In the genomic region with DNA sequence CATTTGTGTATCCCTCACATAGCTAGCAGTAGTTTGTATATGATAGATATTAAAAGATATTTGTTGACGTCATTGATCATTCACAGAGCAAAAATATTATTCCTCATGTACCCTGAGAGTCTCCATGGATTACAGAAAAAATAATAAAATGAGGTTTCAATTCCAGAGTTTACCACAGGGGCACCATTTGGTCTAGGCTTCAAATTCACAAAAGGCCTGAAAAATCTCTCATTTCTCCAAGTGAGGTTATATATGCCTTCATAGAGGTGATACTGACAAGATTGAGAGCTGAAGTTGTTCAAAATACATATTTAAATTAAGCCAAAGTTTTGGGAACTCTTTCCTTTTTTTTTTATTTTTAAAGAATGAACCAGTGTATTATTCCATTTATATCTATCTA, we compare ENCODE assay signal across 18 cellular contexts. TPM values are rescaled to one million over a fixed set of nuclear protein-coding genes. Genes with fewer than 3 reads are reported as not detected.
DNase-seq lines count a peak whose midpoint lies in the region; ATAC-seq, FAIRE-seq and TF ChIP-seq lines count a peak whose summit lies in the region.
"Had no signal": no experiment of that assay in that cellular context is flagged by ENCODE, and none has a peak within 500 bp of the region (broad histone marks: within the 10 kb centered on the region; RNA-seq: fewer than 3 reads in every experiment).

No MANE protein-coding gene starts in this region.

- ATAC-seq in HepG2, result no peak
- no peak for ATAC-seq in right lobe of liver

- H3K4me3 ChIP-seq in HepG2 (replicated peaks in 1 of 3; ENCODE audit: insufficient read depth in 1 of 3, low read depth in 2 of 3, low read length in 3 of 3) (no peak overlapping the region), right lobe of liver (no peak overlapping the region), fibroblast of villous mesenchyme (ENCODE audit: low read depth, low read length) (no peak overlapping the region)
- H3K4me3 ChIP-seq: HAP-1, SJCRH30 had no signal

- CTCF ChIA-PET in HepG2 (lab: Yijun Ruan, JAX; ENCODE audit: low intra/inter-chr PET ratio, low total read pairs), result no interaction called here
- CTCF ChIA-PET in activated CD4-positive, alpha-beta T cell treated with anti-CD3 and anti-CD28 coated beads, Interleukin-2, amount 10 ng/mL, durations not matched to agents 7 days and 5 days (lab: Charles Lee), result no interaction called here

- H3K27ac Mint-ChIP-seq in chondrocyte (ENCODE audit: unreplicated experiment), result no peak overlapping the region
- no peak overlapping the region for H3K27ac Mint-ChIP-seq in activated CD4-positive, alpha-beta T cell treated with anti-CD3 and anti-CD28 coated beads, Interleukin-2, amount 10 ng/mL, durations not matched to agents 7 days and 5 days
- H3K27ac Mint-ChIP-seq: CD4-positive, alpha-beta T cell had no signal

- H3K27ac ChIP-seq in HepG2 (ENCODE audit: extremely low read length, insufficient read depth, low read length) (no peak overlapping the region), right lobe of liver (no peak overlapping the region)
- H3K27ac ChIP-seq: SJCRH30 had no signal

- TF ChIP-seq POLR2A in HepG2 (IDR thresholded peaks at IDR 0.05; ENCODE audit: insufficient read depth in 1 of 2, low read depth in 2 of 2, low read length in 2 of 2) (no peak), right lobe of liver (IDR thresholded peaks at IDR 0.05) (no peak)

- no peak overlapping the region for H3K4me2 ChIP-seq in HepG2 (ENCODE audit: low read depth, low read length)

- no peaks in the 10 kb centered on the region for H3K36me3 Mint-ChIP-seq in chondrocyte (ENCODE audit: low read depth)
- peaks cover 5% of the 10 kb centered on the region for H3K36me3 Mint-ChIP-seq in activated CD4-positive, alpha-beta T cell treated with anti-CD3 and anti-CD28 coated beads, Interleukin-2, amount 10 ng/mL, durations not matched to agents 7 days and 5 days (ENCODE audit: low read depth)

- H3K9ac ChIP-seq in HepG2 (ENCODE audit: insufficient read depth, low read depth, low read length), result no peak overlapping the region

- 3% methylated on average over 1 of the region's 1 CpG for WGBS in HepG2 (ENCODE audit: low lambda C conversion rate)
- 31% methylated on average over 1 of the region's 1 CpG for WGBS in right lobe of liver (ENCODE audit: insufficient coverage, low coverage, low lambda C conversion rate, missing lambda C conversion rate)

- H3K27me3 ChIP-seq in HepG2 (ENCODE audit: control insufficient read depth in 1 of 2, insufficient read depth in 2 of 2, low read length in 2 of 2), result no peaks in the 10 kb centered on the region; a peak in 1 of 5 replicates
- no peaks in the 10 kb centered on the region for H3K27me3 ChIP-seq in right lobe of liver
- H3K27me3 ChIP-seq: SJCRH30 had no signal

- no peak for DNase-seq in HepG2 (ENCODE audit: low spot score)
- no peak for DNase-seq in right lobe of liver
- DNase-seq in chondrocyte (ENCODE audit: low spot score), result no peak
- DNase-seq in fibroblast of villous mesenchyme (ENCODE audit: low read depth), result no peak
- DNase-seq in epidermal melanocyte (ENCODE audit: insufficient read length, low spot score), result no peak
- DNase-seq in activated CD4-positive, alpha-beta T cell treated with anti-CD3 and anti-CD28 coated beads, Interleukin-2, amount 10 ng/mL, durations not matched to agents 7 days and 5 days, result no peak
- no peak for DNase-seq in NCI-H345 (lab: John Stamatoyannopoulos, UW)
- DNase-seq: Caco-2; CD4-positive, alpha-beta T cell; GF-D8; KG1; NCI-H1048; NCI-H1436; NCI-H1930; NCI-H526; SJCRH30 had no signal

- in situ Hi-C loops in HepG2 (cut with HindIII; ENCODE audit: extremely low pct_ligation_motif_present, low pct_unique_long_range_greater_than_20kb), result no loop called here

- H2AFZ ChIP-seq in HepG2 (ENCODE audit: low read length), result no peak overlapping the region

- H3K4me1 Mint-ChIP-seq in chondrocyte (ENCODE audit: low read depth), result peaks cover 38% of the 10 kb centered on the region
- peaks cover 13% of the 10 kb centered on the region for H3K4me1 Mint-ChIP-seq in activated CD4-positive, alpha-beta T cell treated with anti-CD3 and anti-CD28 coated beads, Interleukin-2, amount 10 ng/mL, durations not matched to agents 7 days and 5 days

- TF ChIP-seq RAD21 in HepG2 (CRISPR knock-in tag; IDR thresholded peaks at IDR 0.05), result no peak

- no TSS peak for BruUV-seq in HepG2 (replicated peaks; lab: Mats Ljungman, UMichigan)

- H3K9me3 Mint-ChIP-seq in chondrocyte (ENCODE audit: low read depth), result no peaks in the 10 kb centered on the region
- H3K9me3 Mint-ChIP-seq in activated CD4-positive, alpha-beta T cell treated with anti-CD3 and anti-CD28 coated beads, Interleukin-2, amount 10 ng/mL, durations not matched to agents 7 days and 5 days, result peaks cover 2% of the 10 kb centered on the region
- H3K9me3 Mint-ChIP-seq: CD4-positive, alpha-beta T cell had no signal

- no peaks in the 10 kb centered on the region for H3K27me3 Mint-ChIP-seq in chondrocyte (ENCODE audit: low read depth)
- H3K27me3 Mint-ChIP-seq in activated CD4-positive, alpha-beta T cell treated with anti-CD3 and anti-CD28 coated beads, Interleukin-2, amount 10 ng/mL, durations not matched to agents 7 days and 5 days, result peaks cover 7% of the 10 kb centered on the region
- H3K27me3 Mint-ChIP-seq: CD4-positive, alpha-beta T cell had no signal

- H3K36me3 ChIP-seq in HepG2 (replicated peaks in 1 of 2; ENCODE audit: control insufficient read depth in 1 of 2, insufficient read depth in 2 of 2, low read length in 2 of 2) (no peaks in the 10 kb centered on the region), right lobe of liver (no peaks in the 10 kb centered on the region)
- H3K36me3 ChIP-seq: HAP-1, SJCRH30 had no signal

- 0 out of 2 replicates have a peak, but pooled peaks cover 5% of the 10 kb centered on the region for H3K4me1 ChIP-seq in HepG2 (ENCODE audit: insufficient read depth, low read length)
- H3K4me1 ChIP-seq in right lobe of liver, result no peaks in the 10 kb centered on the region
- H3K4me1 ChIP-seq: SJCRH30 had no signal

- no peak for TF ChIP-seq EP300 in HepG2 (IDR thresholded peaks at IDR 0.05; ENCODE audit: low read depth in 2 of 2, low read length in 2 of 2)
- no peak for TF ChIP-seq EP300 in HepG2 (CRISPR knock-in tag; IDR thresholded peaks at IDR 0.05; ENCODE audit: borderline replicate concordance)

- no peak for TF ChIP-seq CTCF in HepG2 (CRISPR knock-in tag; IDR thresholded peaks at IDR 0.05)
- no peak for TF ChIP-seq CTCF in right lobe of liver (IDR thresholded peaks at IDR 0.05)
- TF ChIP-seq CTCF in chondrocyte (IDR thresholded peaks at IDR 0.05), result peak; percentile 38
- TF ChIP-seq CTCF in fibroblast of villous mesenchyme (IDR thresholded peaks at IDR 0.05; ENCODE audit: insufficient read depth, low read depth, low read length), result peak; percentile 18

- POLR2A ChIA-PET in HepG2 (lab: Yijun Ruan, JAX), result no interaction called here
- POLR2A ChIA-PET in activated CD4-positive, alpha-beta T cell treated with anti-CD3 and anti-CD28 coated beads, Interleukin-2, amount 10 ng/mL, durations not matched to agents 7 days and 5 days (lab: Charles Lee), result no interaction called here

- no peaks in the 10 kb centered on the region for H3K9me3 ChIP-seq in HepG2 (ENCODE audit: low read length)
- H3K9me3 ChIP-seq in right lobe of liver, result no peaks in the 10 kb centered on the region
- H3K9me3 ChIP-seq: Caco-2, HAP-1, SJCRH30 had no signal

- H3K4me3 Mint-ChIP-seq in chondrocyte (ENCODE audit: unreplicated experiment), result no peak overlapping the region
- H3K4me3 Mint-ChIP-seq in activated CD4-positive, alpha-beta T cell treated with anti-CD3 and anti-CD28 coated beads, Interleukin-2, amount 10 ng/mL, durations not matched to agents 7 days and 5 days, result no peak overlapping the region
- H3K4me3 Mint-ChIP-seq: CD4-positive, alpha-beta T cell had no signal

- FAIRE-seq in HepG2 (lab: Jason Lieb, UNC), result no peak

- no peaks in the 10 kb centered on the region for H3K79me2 ChIP-seq in HepG2 (ENCODE audit: insufficient read depth, low read length)

- intact Hi-C loops in HepG2 (cut with micrococcal nuclease; ENCODE audit: unreplicated experiment), result no loop called here
- intact Hi-C loops in right lobe of liver (cut with DNase I), result no loop called here

- no peaks in the 10 kb centered on the region for H4K20me1 ChIP-seq in HepG2 (ENCODE audit: insufficient read depth, low read length)

TF ChIP-seq in HepG2, 621 proteins besides CTCF, POLR2A, EP300 and RAD21 (continues in another document):
- TF ChIP-seq CREB1 (IDR thresholded peaks at IDR 0.05) (peak; percentile 45; the same call in 1 of the 2 replicates), CREB1 (CRISPR knock-in tag; IDR thresholded peaks at IDR 0.05) (no peak), ZNF556 (CRISPR knock-in tag; IDR thresholded peaks at IDR 0.05; ENCODE audit: borderline replicate concordance) (no peak), FOSL1 (CRISPR knock-in tag; IDR thresholded peaks at IDR 0.05; ENCODE audit: borderline replicate concordance) (no peak)

RNA-seq across cellular contexts. Expression of gene TMEM26, which starts 52.7 kb away (rescaled TPM):
- not detected in 2 replicates for total RNA-seq in HepG2 (2016; rRNA removed; fragmentation: Illumina TruSeq; extraction: Trizol)
- not detected in 2 replicates for total RNA-seq in HepG2 (2016; cell fraction: cytosol; rRNA removed; fragmentation: Illumina TruSeq; extraction: Trizol; ENCODE audit: low read depth)
- total RNA-seq in HepG2 (2016; cell fraction: insoluble cytoplasmic fraction; rRNA removed; fragmentation: Illumina TruSeq; extraction: Trizol), result not detected in 2 replicates
- total RNA-seq in HepG2 (2016; cell fraction: membrane; rRNA removed; fragmentation: Illumina TruSeq; extraction: Trizol), result not detected in 2 replicates
- not detected in 2 replicates for total RNA-seq in HepG2 (2016; cell fraction: nucleus; rRNA removed; fragmentation: Illumina TruSeq; extraction: Trizol)
- not detected in 2 replicates for polyA plus RNA-seq in HepG2 (2011; rRNA removed)
- not detected in 2 replicates for polyA plus RNA-seq in HepG2 (2011; cell fraction: cytosol; rRNA removed)
- not detected in 2 replicates for polyA plus RNA-seq in HepG2 (2011; cell fraction: nucleus; rRNA removed)
- polyA plus RNA-seq in HepG2 (2012), result not detected in 2 replicates
- polyA plus RNA-seq in HepG2 (2016; cell fraction: cytosol; fragmentation: Illumina TruSeq; extraction: Trizol; ENCODE audit: low read depth), result not detected in 2 replicates
- not detected in 2 replicates for polyA plus RNA-seq in HepG2 (2016; cell fraction: insoluble cytoplasmic fraction; fragmentation: Illumina TruSeq; extraction: Trizol; ENCODE audit: low read depth)
- polyA plus RNA-seq in HepG2 (2016; cell fraction: membrane; fragmentation: Illumina TruSeq; extraction: Trizol; ENCODE audit: low read depth), result not detected in 2 replicates
- polyA plus RNA-seq in HepG2 (2016; cell fraction: nucleus; fragmentation: Illumina TruSeq; extraction: Trizol; ENCODE audit: insufficient read depth, low read depth), result not detected in 2 replicates
- not detected in 2 replicates for polyA minus RNA-seq in HepG2 (2011; rRNA and poly(A)+ RNA removed; ENCODE audit: low replicate concordance)
- not detected in 2 replicates for polyA minus RNA-seq in HepG2 (2011; cell fraction: cytosol; rRNA and poly(A)+ RNA removed)
- not detected in 2 replicates for polyA minus RNA-seq in HepG2 (2011; cell fraction: nucleus; rRNA and poly(A)+ RNA removed)
- total RNA-seq in right lobe of liver, result 1 to 10 TPM in 2 of 6 experiments, under 1 TPM in 4; 0.42 to 3.8 (median 0.77) TPM
- 0.92 to 1.9 TPM (median 1.0 TPM) in 3 replicates for total RNA-seq in chondrocyte
- total RNA-seq in fibroblast of villous mesenchyme, result 5.6 and 6.4 TPM in 2 replicates
- not detected for total RNA-seq in activated CD4-positive, alpha-beta T cell treated with anti-CD3 and anti-CD28 coated beads, Interleukin-2, amount 10 ng/mL, durations not matched to agents 7 days and 5 days
- total RNA-seq: A172; Caco-2; CD4-positive, alpha-beta T cell; SJCRH30 had no signal

Comparison
In these comparisons a context has a peak if more than half of its experiments do, and no peak if none do; other contexts are left out.
1. CTCF ChIP-seq: peak in chondrocyte (single experiment) and fibroblast of villous mesenchyme (single experiment); none in HepG2 (single experiment) and right lobe of liver (0 of 4).